In genomic region chr1:16961297-16962124, GRCh38 we compare ENCODE assay signal across 10 cellular contexts. TPM values are rescaled to one million over a fixed set of nuclear protein-coding genes. Genes with fewer than 3 reads are reported as not detected.
DNase-seq lines count a peak whose midpoint lies in the region; ATAC-seq and FAIRE-seq lines count a peak whose summit lies in the region.
"Had no signal": no experiment of that assay in that cellular context is flagged by ENCODE, and none has a peak within 500 bp of the region (broad histone marks: within the 10 kb centered on the region; RNA-seq: fewer than 3 reads in every experiment).

No MANE protein-coding gene starts in this region.

- FAIRE-seq in urothelium cell line (lab: Jason Lieb, UNC) = no peak

- no peak overlapping the region for H3K9ac ChIP-seq in iPS-15b (ENCODE audit: low read depth, low read length)

- peak overlapping the region; percentile 68 for H3K4me3 Mint-ChIP-seq in T-helper 2 cell treated with Interferon-gamma antibody and Interleukin-4, amounts not matched to agents 5 μg/mL and 100 μg/mL, for 36 hours
- H3K4me3 Mint-ChIP-seq in activated CD4-positive, alpha-beta memory T cell treated with anti-CD3 and anti-CD28 coated beads, Interleukin-2, amount 10 ng/mL, durations not matched to agents 7 days and 5 days = peak overlapping the region; percentile 66
- peak overlapping the region; percentile 77 to 79 for H3K4me3 Mint-ChIP-seq in stimulated activated naive CD8-positive, alpha-beta T cell treated with anti-CD3 and anti-CD28 coated beads, Interleukin-15, amount 100 ng/mL, for 72 hours

- no peaks in the 10 kb centered on the region for H3K9me3 Mint-ChIP-seq in T-helper 2 cell treated with Interferon-gamma antibody and Interleukin-4, amounts not matched to agents 5 μg/mL and 100 μg/mL, for 36 hours
- no peaks in the 10 kb centered on the region for H3K9me3 Mint-ChIP-seq in activated CD4-positive, alpha-beta memory T cell treated with anti-CD3 and anti-CD28 coated beads, Interleukin-2, amount 10 ng/mL, durations not matched to agents 7 days and 5 days
- no peaks in the 10 kb centered on the region for H3K9me3 Mint-ChIP-seq in stimulated activated naive CD8-positive, alpha-beta T cell treated with anti-CD3 and anti-CD28 coated beads, Interleukin-15, amount 100 ng/mL, for 72 hours

- peak overlapping the region; percentile 48 for H3K4me3 ChIP-seq in iPS-15b (ENCODE audit: low read depth, low read length)

- peak overlapping the region; percentile 8 for H3K27ac Mint-ChIP-seq in T-helper 2 cell treated with Interferon-gamma antibody and Interleukin-4, amounts not matched to agents 5 μg/mL and 100 μg/mL, for 36 hours
- H3K27ac Mint-ChIP-seq in activated CD4-positive, alpha-beta memory T cell treated with anti-CD3 and anti-CD28 coated beads, Interleukin-2, amount 10 ng/mL, durations not matched to agents 7 days and 5 days = peak overlapping the region; percentile 35
- peak overlapping the region; percentile 67 to 78 for H3K27ac Mint-ChIP-seq in stimulated activated naive CD8-positive, alpha-beta T cell treated with anti-CD3 and anti-CD28 coated beads, Interleukin-15, amount 100 ng/mL, for 72 hours

- CTCF ChIA-PET in activated CD4-positive, alpha-beta memory T cell treated with anti-CD3 and anti-CD28 coated beads, Interleukin-2, amount 10 ng/mL, durations not matched to agents 7 days and 5 days (lab: Charles Lee) = interaction anchor here (0.7 to 4.0 kb wide), 17 partner anchors 10 to 341 kb away, joined by 3 to 45 read pairs (median 4); no protein-coding TSS in a partner anchor

- no peaks in the 10 kb centered on the region for H3K27me3 Mint-ChIP-seq in T-helper 2 cell treated with Interferon-gamma antibody and Interleukin-4, amounts not matched to agents 5 μg/mL and 100 μg/mL, for 36 hours (ENCODE audit: low read depth)
- no peaks in the 10 kb centered on the region for H3K27me3 Mint-ChIP-seq in activated CD4-positive, alpha-beta memory T cell treated with anti-CD3 and anti-CD28 coated beads, Interleukin-2, amount 10 ng/mL, durations not matched to agents 7 days and 5 days
- H3K27me3 Mint-ChIP-seq in stimulated activated naive CD8-positive, alpha-beta T cell treated with anti-CD3 and anti-CD28 coated beads, Interleukin-15, amount 100 ng/mL, for 72 hours = no peaks in the 10 kb centered on the region

- POLR2A ChIA-PET in activated CD4-positive, alpha-beta memory T cell treated with anti-CD3 and anti-CD28 coated beads, Interleukin-2, amount 10 ng/mL, durations not matched to agents 7 days and 5 days (lab: Charles Lee) = interaction anchor here (1.3 to 2.4 kb wide), 3 partner anchors 57 to 84 kb away, joined by 4 to 11 read pairs (median 4); no protein-coding TSS in a partner anchor

- peaks cover 6% of the 10 kb centered on the region for H3K4me1 Mint-ChIP-seq in T-helper 2 cell treated with Interferon-gamma antibody and Interleukin-4, amounts not matched to agents 5 μg/mL and 100 μg/mL, for 36 hours (ENCODE audit: low read depth)
- H3K4me1 Mint-ChIP-seq in activated CD4-positive, alpha-beta memory T cell treated with anti-CD3 and anti-CD28 coated beads, Interleukin-2, amount 10 ng/mL, durations not matched to agents 7 days and 5 days = peaks cover 13% of the 10 kb centered on the region
- H3K4me1 Mint-ChIP-seq in stimulated activated naive CD8-positive, alpha-beta T cell treated with anti-CD3 and anti-CD28 coated beads, Interleukin-15, amount 100 ng/mL, for 72 hours = peaks cover 26% of the 10 kb centered on the region

- no peak for DNase-seq in T-helper 2 cell treated with Interferon-gamma antibody and Interleukin-4, amounts not matched to agents 5 μg/mL and 100 μg/mL, for 36 hours (ENCODE audit: low spot score)
- DNase-seq in T-helper 2 cell (no peak), urothelium cell line (ENCODE audit: low spot score) (no peak)
- no peak for DNase-seq in activated CD4-positive, alpha-beta memory T cell treated with anti-CD3 and anti-CD28 coated beads, Interleukin-2, amount 10 ng/mL, durations not matched to agents 7 days and 5 days
- DNase-seq in stimulated activated naive CD8-positive, alpha-beta T cell treated with anti-CD3 and anti-CD28 coated beads, Interleukin-15, amount 100 ng/mL, for 72 hours = no peak
- DNase-seq: KG1, WERI-Rb-1 had no signal

- H3K4me1 ChIP-seq in iPS-15b (ENCODE audit: control insufficient read depth, insufficient read depth, low read length) = no peaks in the 10 kb centered on the region

- no peak for ATAC-seq in stimulated activated naive CD8-positive, alpha-beta T cell treated with anti-CD3 and anti-CD28 coated beads, Interleukin-15, amount 100 ng/mL, for 72 hours
- ATAC-seq in GM21381 (IDR thresholded peaks at IDR 0.05; ENCODE audit: unreplicated experiment) (no peak), GM21360 (IDR thresholded peaks at IDR 0.05; ENCODE audit: unreplicated experiment) (no peak)

- H3K27me3 ChIP-seq in iPS-15b (ENCODE audit: control insufficient read depth, insufficient read depth, low read length) = no peaks in the 10 kb centered on the region

- H3K9me3 ChIP-seq in iPS-15b (ENCODE audit: control insufficient read depth, insufficient read depth, low read length) = no peaks in the 10 kb centered on the region

- H3K36me3 ChIP-seq in iPS-15b (ENCODE audit: control insufficient read depth, insufficient read depth, low read length) = peaks cover 20% of the 10 kb centered on the region

- no peaks in the 10 kb centered on the region for H3K36me3 Mint-ChIP-seq in T-helper 2 cell treated with Interferon-gamma antibody and Interleukin-4, amounts not matched to agents 5 μg/mL and 100 μg/mL, for 36 hours (ENCODE audit: low read depth)
- H3K36me3 Mint-ChIP-seq in activated CD4-positive, alpha-beta memory T cell treated with anti-CD3 and anti-CD28 coated beads, Interleukin-2, amount 10 ng/mL, durations not matched to agents 7 days and 5 days (ENCODE audit: low read depth) = no peaks in the 10 kb centered on the region

RNA-seq across cellular contexts. Expression of gene MFAP2, which starts 18.9 kb away (rescaled TPM):
- under 1 TPM in 1 of 2 experiments, not detected in 1; 0.25 TPM for total RNA-seq in activated CD4-positive, alpha-beta memory T cell treated with anti-CD3 and anti-CD28 coated beads, Interleukin-2, amount 10 ng/mL, durations not matched to agents 7 days and 5 days

RNA-seq across cellular contexts. Expression of gene CROCC, which starts 39.8 kb away (rescaled TPM):
- total RNA-seq in activated CD4-positive, alpha-beta memory T cell treated with anti-CD3 and anti-CD28 coated beads, Interleukin-2, amount 10 ng/mL, durations not matched to agents 7 days and 5 days = 10 to 100 TPM; 18.3 to 18.8 TPM

RNA-seq across cellular contexts. Expression of gene ATP13A2, which starts 50.2 kb away (rescaled TPM):
- total RNA-seq in activated CD4-positive, alpha-beta memory T cell treated with anti-CD3 and anti-CD28 coated beads, Interleukin-2, amount 10 ng/mL, durations not matched to agents 7 days and 5 days = 10 to 100 TPM; 65.4 to 72.8 TPM

Comparison
In these comparisons a context has a peak if more than half of its experiments do, and no peak if none do; other contexts are left out.
1. H3K27ac Mint-ChIP-seq: peak in every context shown above with its lines; median percentile 72 in stimulated activated naive CD8-positive, alpha-beta T cell treated with anti-CD3 and anti-CD28 coated beads, Interleukin-15, amount 100 ng/mL, for 72 hours; 35 in activated CD4-positive, alpha-beta memory T cell treated with anti-CD3 and anti-CD28 coated beads, Interleukin-2, amount 10 ng/mL, durations not matched to agents 7 days and 5 days; 8 in T-helper 2 cell treated with Interferon-gamma antibody and Interleukin-4, amounts not matched to agents 5 μg/mL and 100 μg/mL, for 36 hours.